ENCODE assay signal across 34 cellular contexts in the genomic region with DNA sequence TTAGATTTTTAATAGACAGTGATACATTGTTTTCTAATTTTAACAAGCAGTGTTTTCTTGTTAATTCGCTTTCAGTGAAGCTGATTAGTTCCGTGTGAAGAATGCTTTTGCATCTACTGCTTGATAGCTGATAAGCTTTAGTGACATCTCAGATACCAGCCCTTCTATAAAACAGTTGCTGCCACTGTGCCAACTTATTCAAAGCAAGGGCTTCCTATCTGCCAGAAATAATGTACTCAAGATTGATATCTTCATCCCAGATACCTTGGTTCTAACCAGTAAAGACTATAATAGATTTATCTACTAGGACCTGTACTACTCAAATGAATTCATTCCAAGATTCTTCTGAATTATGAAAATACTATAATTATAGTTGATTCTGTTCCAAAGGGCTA. TPM values are rescaled to one million over a fixed set of nuclear protein-coding genes. Genes with fewer than 3 reads are reported as not detected.
A peak's percentile ranks its signal among the peaks of the same experiment; 100 is the strongest.
DNase-seq lines count a peak whose midpoint lies in the region; ATAC-seq and TF ChIP-seq lines count a peak whose summit lies in the region.
"Had no signal": no experiment of that assay in that cellular context is flagged by ENCODE, and none has a peak within 500 bp of the region (broad histone marks: within the 10 kb centered on the region; RNA-seq: fewer than 3 reads in every experiment).

No MANE protein-coding gene starts in this region.

- no peak for ATAC-seq in heart left ventricle
- ATAC-seq in left cardiac atrium, result no peak
- ATAC-seq in body of pancreas, result no peak
- ATAC-seq: activated T-helper 17 cell treated with anti-CD3 and anti-CD28 coated beads, Interleukin-2, amount 50 U/mL, for 72 hours; effector memory CD8-positive, alpha-beta T cell had no signal

- H3K27ac ChIP-seq in heart left ventricle (peak overlapping the region in 8 of 12 donors; percentile 43 to 89 (median 76)), body of pancreas (peak overlapping the region in 3 of 4 donors; percentile 7 to 67 (median 50)), uterus (peak overlapping the region; percentile 55 to 88), vagina (no peak overlapping the region)
- H3K27ac ChIP-seq: HL-60, ovary, transverse colon, WERI-Rb-1 had no signal

- H3K36me3 ChIP-seq in heart left ventricle (peaks cover 0 to 16% (median 0%) of the 10 kb centered on the region in 9 donors), body of pancreas (replicated peaks in 1 of 2; ENCODE audit: insufficient read depth in 1 of 2, low read depth in 2 of 2) (no peaks in the 10 kb centered on the region), uterus (no peaks in the 10 kb centered on the region), vagina (no peaks in the 10 kb centered on the region)
- H3K36me3 ChIP-seq: ovary, spleen, transverse colon, WERI-Rb-1 had no signal

- H3K27me3 ChIP-seq in heart left ventricle (no peaks in the 10 kb centered on the region), body of pancreas (no peaks in the 10 kb centered on the region), uterus (no peaks in the 10 kb centered on the region), vagina (no peaks in the 10 kb centered on the region)
- H3K27me3 ChIP-seq: ovary, spleen, transverse colon had no signal

- TF ChIP-seq CTCF in heart left ventricle (IDR thresholded peaks at IDR 0.05) (no peak), body of pancreas (IDR thresholded peaks at IDR 0.05) (no peak), osteocyte (IDR thresholded peaks at IDR 0.05) (no peak), uterus (IDR thresholded peaks at IDR 0.05) (no peak), vagina (IDR thresholded peaks at IDR 0.05) (no peak)

- H3K4me3 Mint-ChIP-seq in osteocyte (ENCODE audit: unreplicated experiment), result no peak overlapping the region
- H3K4me3 Mint-ChIP-seq: activated T-helper 17 cell treated with anti-CD3 and anti-CD28 coated beads, Interleukin-2, amount 50 U/mL, for 72 hours; CD4-positive, alpha-beta T cell; effector memory CD8-positive, alpha-beta T cell; H9; memory B cell; T-helper 2 cell treated with Interferon-gamma antibody and Interleukin-4, amounts not matched to agents 5 μg/mL and 100 μg/mL, for 36 hours had no signal

- peaks cover 4% of the 10 kb centered on the region for H3K36me3 Mint-ChIP-seq in osteocyte (ENCODE audit: unreplicated experiment)
- H3K36me3 Mint-ChIP-seq: memory B cell had no signal

- peak overlapping the region; percentile 35 for H3K27ac Mint-ChIP-seq in osteocyte (ENCODE audit: unreplicated experiment)
- H3K27ac Mint-ChIP-seq: activated T-helper 17 cell treated with anti-CD3 and anti-CD28 coated beads, Interleukin-2, amount 50 U/mL, for 72 hours; CD4-positive, alpha-beta T cell; effector memory CD8-positive, alpha-beta T cell; H9; memory B cell; T-helper 2 cell treated with Interferon-gamma antibody and Interleukin-4, amounts not matched to agents 5 μg/mL and 100 μg/mL, for 36 hours had no signal

- WGBS in heart left ventricle, 4 donors, result 32 to 44% (median 40%) methylated on average over 2 of the region's 2 CpGs
- 27 to 30% methylated on average over 2 of the region's 2 CpGs for WGBS in body of pancreas, 2 donors

- TF ChIP-seq POLR2A in heart left ventricle (IDR thresholded peaks at IDR 0.05) (no peak), body of pancreas (IDR thresholded peaks at IDR 0.05) (no peak), uterus (IDR thresholded peaks at IDR 0.05) (no peak), vagina (IDR thresholded peaks at IDR 0.05) (no peak)

- H3K9me3 Mint-ChIP-seq in osteocyte (ENCODE audit: unreplicated experiment), result no peaks in the 10 kb centered on the region
- H3K9me3 Mint-ChIP-seq: activated T-helper 17 cell treated with anti-CD3 and anti-CD28 coated beads, Interleukin-2, amount 50 U/mL, for 72 hours; CD4-positive, alpha-beta T cell; effector memory CD8-positive, alpha-beta T cell; H9; memory B cell; T-helper 2 cell treated with Interferon-gamma antibody and Interleukin-4, amounts not matched to agents 5 μg/mL and 100 μg/mL, for 36 hours had no signal

- H3K27me3 Mint-ChIP-seq in osteocyte (ENCODE audit: unreplicated experiment), result no peaks in the 10 kb centered on the region
- H3K27me3 Mint-ChIP-seq: activated T-helper 17 cell treated with anti-CD3 and anti-CD28 coated beads, Interleukin-2, amount 50 U/mL, for 72 hours; CD4-positive, alpha-beta T cell had no signal

- H3K4me3 ChIP-seq in heart left ventricle (peak overlapping the region in 1 of 12 donors; percentile 1), body of pancreas (no peak overlapping the region), uterus (no peak overlapping the region), vagina (no peak overlapping the region)
- H3K4me3 ChIP-seq: ovary, spleen, transverse colon had no signal

- peaks cover 62% of the 10 kb centered on the region for H3K4me1 Mint-ChIP-seq in osteocyte (ENCODE audit: unreplicated experiment)
- H3K4me1 Mint-ChIP-seq: activated T-helper 17 cell treated with anti-CD3 and anti-CD28 coated beads, Interleukin-2, amount 50 U/mL, for 72 hours; memory B cell had no signal

- intact Hi-C loops in heart left ventricle (cut with DNase I) (no loop called here), left cardiac atrium (cut with DNase I) (no loop called here), body of pancreas (cut with DNase I) (no loop called here), uterus (cut with DNase I; ENCODE audit: low total_unique reads) (no loop called here), vagina (cut with DNase I) (no loop called here)

- H3K9me3 ChIP-seq in heart left ventricle, result no peaks in the 10 kb centered on the region
- no peaks in the 10 kb centered on the region for H3K9me3 ChIP-seq in body of pancreas
- no peaks in the 10 kb centered on the region for H3K9me3 ChIP-seq in uterus
- no peaks in the 10 kb centered on the region for H3K9me3 ChIP-seq in vagina
- H3K9me3 ChIP-seq: ovary, spleen, transverse colon had no signal

- DNase-seq in heart left ventricle, result no peak
- no peak for DNase-seq in left cardiac atrium
- DNase-seq in body of pancreas, result no peak
- no peak for DNase-seq in osteocyte (ENCODE audit: extremely low spot score, unreplicated experiment)
- no peak for DNase-seq in uterus
- DNase-seq in vagina (ENCODE audit: extremely low spot score in 2 of 2), result no peak
- DNase-seq in RKO (ENCODE audit: low spot score), result no peak
- no peak for DNase-seq in islet precursor cell
- DNase-seq: activated CD4-positive, alpha-beta T cell treated with anti-CD3 and anti-CD28 coated beads for 4 hours; activated naive CD4-positive, alpha-beta T cell treated with anti-CD3 and anti-CD28 coated beads, Interleukin-2, amount 50 U/mL, for 16 hours; AML-193; amniotic stem cell; caudate nucleus; CD4-positive, alpha-beta T cell; cortex of kidney; DND-41; effector memory CD8-positive, alpha-beta T cell; GF-D8; H9; hippocampal formation; KG1; MM.1S; NCI-H1105 treated with DMSO at 0.1 percent for 48 hours; NCI-H1930; NCI-H510A treated with DMSO at 0.1 percent for 48 hours; ovary; SHP77; spleen; transverse colon; WERI-Rb-1 had no signal

- H3K4me1 ChIP-seq in heart left ventricle (peaks cover 3 to 80% (median 55%) of the 10 kb centered on the region in 12 donors), body of pancreas (peaks cover 38% of the 10 kb centered on the region), uterus (no peaks in the 10 kb centered on the region), vagina (peaks cover 59% of the 10 kb centered on the region)

RNA-seq across cellular contexts. Expression of gene RARB, which starts 30.4 kb away (rescaled TPM):
- 10 to 100 TPM; 11.3 to 21.0 (median 17.3) TPM for total RNA-seq in heart left ventricle
- 1 to 10 TPM; 4.3 to 6.9 TPM for polyA plus RNA-seq in heart left ventricle
- total RNA-seq in left cardiac atrium, result 10 to 100 TPM; 12.1 to 24.1 TPM
- total RNA-seq in body of pancreas, result 1 to 10 TPM; 1.8 to 3.0 TPM
- 4.8 and 5.0 TPM in 2 replicates for total RNA-seq in osteocyte
- 10 to 100 TPM in 3 of 4 donors, 1 to 10 TPM in 1; 6.7 to 63.0 (median 14.5) TPM for total RNA-seq in uterus
- total RNA-seq in vagina, result 15.0 TPM
- total RNA-seq: activated T-helper 17 cell treated with anti-CD3 and anti-CD28 coated beads, Interleukin-2, amount 50 U/mL, for 72 hours; CD4-positive, alpha-beta T cell had no signal
